Comparison of ENCODE assay signal across 17 cellular contexts in genomic region chr9:29349050-29349449, GRCh38.
"Had no signal": no experiment of that assay in that cellular context is flagged by ENCODE, and none has a peak within 500 bp of the region (broad histone marks: within the 10 kb centered on the region; RNA-seq: fewer than 3 reads in every experiment).

No MANE protein-coding gene starts in this region.

- H3K4me1 Mint-ChIP-seq: activated naive CD8-positive, alpha-beta T cell treated with anti-CD3 and anti-CD28 coated beads, Interleukin-2, amount 10 ng/mL, durations not matched to agents 7 days and 5 days; natural killer cell; stimulated activated naive B cell treated with anti-CD40 and anti-IgM and Interleukin-4, amounts not matched to agents 10 μg/mL and 1 μg/mL and 100 μg/mL, for 72 hours had no signal

- H3K27ac ChIP-seq: ascending aorta, coronary artery, spleen, transverse colon had no signal

- H3K36me3 Mint-ChIP-seq: activated CD4-positive, alpha-beta memory T cell treated with anti-CD3 and anti-CD28 coated beads for 36 hours; activated naive CD8-positive, alpha-beta T cell treated with anti-CD3 and anti-CD28 coated beads, Interleukin-2, amount 10 ng/mL, durations not matched to agents 7 days and 5 days; stimulated activated naive B cell treated with anti-CD40 and anti-IgM and Interleukin-4, amounts not matched to agents 10 μg/mL and 1 μg/mL and 100 μg/mL, for 72 hours had no signal

- H3K4me3 ChIP-seq: ascending aorta, coronary artery, mucosa of descending colon, spleen, transverse colon had no signal

- H3K4me3 Mint-ChIP-seq: activated CD4-positive, alpha-beta memory T cell treated with anti-CD3 and anti-CD28 coated beads for 36 hours; activated naive CD8-positive, alpha-beta T cell treated with anti-CD3 and anti-CD28 coated beads, Interleukin-2, amount 10 ng/mL, durations not matched to agents 7 days and 5 days; natural killer cell; stimulated activated naive B cell treated with anti-CD40 and anti-IgM and Interleukin-4, amounts not matched to agents 10 μg/mL and 1 μg/mL and 100 μg/mL, for 72 hours had no signal

- H3K27me3 ChIP-seq: ascending aorta, spleen, transverse colon had no signal

- H3K4me1 ChIP-seq: ascending aorta, spleen, transverse colon had no signal

- H3K36me3 ChIP-seq: ascending aorta, spleen, transverse colon had no signal

- H3K27ac Mint-ChIP-seq: activated CD4-positive, alpha-beta memory T cell treated with anti-CD3 and anti-CD28 coated beads for 36 hours; activated naive CD8-positive, alpha-beta T cell treated with anti-CD3 and anti-CD28 coated beads, Interleukin-2, amount 10 ng/mL, durations not matched to agents 7 days and 5 days; natural killer cell; stimulated activated naive B cell treated with anti-CD40 and anti-IgM and Interleukin-4, amounts not matched to agents 10 μg/mL and 1 μg/mL and 100 μg/mL, for 72 hours had no signal

- DNase-seq: activated CD4-positive, alpha-beta memory T cell treated with anti-CD3 and anti-CD28 coated beads for 36 hours; activated CD4-positive, alpha-beta T cell treated with anti-CD3 and anti-CD28 coated beads for 1 hour; activated naive CD8-positive, alpha-beta T cell treated with anti-CD3 and anti-CD28 coated beads, Interleukin-2, amount 10 ng/mL, durations not matched to agents 7 days and 5 days; caudate nucleus; effector CD4-positive, alpha-beta T cell; left colon; mucosa of descending colon; natural killer cell; right cardiac atrium; spleen; stimulated activated CD4-positive, alpha-beta T cell treated with anti-CD3 and anti-CD28 coated beads, Interleukin-1b, Interleukin-23, amount 100 ng/mL, for 48 hours; stimulated activated naive B cell treated with anti-CD40 and anti-IgM and Interleukin-4, amounts not matched to agents 10 μg/mL and 1 μg/mL and 100 μg/mL, for 72 hours; substantia nigra; T-helper 9 cell; transverse colon had no signal

- H3K9me3 ChIP-seq: ascending aorta, mucosa of descending colon, transverse colon had no signal

- ATAC-seq: left colon; mucosa of descending colon; natural killer cell; right cardiac atrium; stimulated activated naive B cell treated with anti-CD40 and anti-IgM and Interleukin-4, amounts not matched to agents 10 μg/mL and 1 μg/mL and 100 μg/mL, for 72 hours had no signal

- H3K27me3 Mint-ChIP-seq: activated CD4-positive, alpha-beta memory T cell treated with anti-CD3 and anti-CD28 coated beads for 36 hours; activated naive CD8-positive, alpha-beta T cell treated with anti-CD3 and anti-CD28 coated beads, Interleukin-2, amount 10 ng/mL, durations not matched to agents 7 days and 5 days; stimulated activated naive B cell treated with anti-CD40 and anti-IgM and Interleukin-4, amounts not matched to agents 10 μg/mL and 1 μg/mL and 100 μg/mL, for 72 hours had no signal
